ENCODE assay signal across 1 cellular context in the genomic region with DNA sequence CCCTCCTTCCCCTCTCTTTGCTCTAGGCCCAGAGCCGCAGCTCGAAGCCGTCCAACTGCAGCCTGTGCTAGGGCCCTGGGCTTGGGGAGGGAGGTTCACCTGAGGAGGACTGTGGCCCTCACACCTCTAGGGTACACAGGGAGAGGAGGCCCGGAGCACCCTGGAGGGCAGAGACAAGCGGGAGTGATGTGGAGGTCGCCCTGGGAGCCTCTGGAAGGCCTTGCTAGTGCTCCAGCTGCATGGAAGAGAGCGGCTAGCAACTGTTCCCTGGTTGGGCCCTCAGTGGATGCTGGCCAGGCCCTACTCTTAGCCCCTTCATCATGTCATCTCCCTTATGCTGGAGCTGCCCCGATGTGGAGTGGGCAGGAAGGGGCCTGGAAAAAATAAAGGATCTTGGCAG.
A peak's percentile ranks its signal among the peaks of the same experiment; 100 is the strongest.
TF ChIP-seq lines count a peak whose summit lies in the region.

No MANE protein-coding gene starts in this region.

TF ChIP-seq in HepG2, 621 proteins besides CTCF, POLR2A, EP300 and RAD21 (continues in another document):
- TF ChIP-seq, protein P1, sequence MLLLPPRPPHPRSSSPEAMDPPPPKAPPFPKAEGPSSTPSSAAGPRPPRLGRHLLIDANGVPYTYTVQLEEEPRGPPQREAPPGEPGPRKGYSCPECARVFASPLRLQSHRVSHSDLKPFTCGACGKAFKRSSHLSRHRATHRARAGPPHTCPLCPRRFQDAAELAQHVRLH (CRISPR knock-in tag; IDR thresholded peaks at IDR 0.05; ENCODE audit: borderline replicate concordance, low read depth), result no peak
- TF ChIP-seq ZNF737 (CRISPR knock-in tag; IDR thresholded peaks at IDR 0.05; ENCODE audit: borderline replicate concordance) (peak; percentile 26; the same call in 1 of the 2 replicates), NFKB2 (CRISPR knock-in tag; IDR thresholded peaks at IDR 0.05; ENCODE audit: borderline replicate concordance) (peak; percentile 38; the same call in 1 of the 2 replicates), ZNF17 (CRISPR knock-in tag; IDR thresholded peaks at IDR 0.05) (0 out of 2 replicates have a peak, but pooled peaks have one; percentile 41), ZFP62 (CRISPR knock-in tag; IDR thresholded peaks at IDR 0.05) (no peak), AGO2 (optimal IDR thresholded peaks at IDR 0.05; ENCODE audit: low read depth, low read length) (peak; percentile 56), ZNF225 (CRISPR knock-in tag; IDR thresholded peaks at IDR 0.05) (0 out of 2 replicates have a peak, but pooled peaks have one; percentile 74), KLF15 (CRISPR knock-in tag; IDR thresholded peaks at IDR 0.05; ENCODE audit: borderline replicate concordance) (no peak), PAXIP1 (CRISPR knock-in tag; conservative IDR thresholded peaks at IDR 0.05) (no peak), SOX6 (IDR thresholded peaks at IDR 0.05) (no peak), SOX6 (CRISPR knock-in tag; IDR thresholded peaks at IDR 0.05) (no peak), ZNF775 (CRISPR knock-in tag; IDR thresholded peaks at IDR 0.05; ENCODE audit: borderline replicate concordance) (no peak), ZNF263 (CRISPR knock-in tag; IDR thresholded peaks at IDR 0.05) (peak; percentile 79), NCOA5 (CRISPR knock-in tag; IDR thresholded peaks at IDR 0.05) (no peak), ZNF782 (CRISPR knock-in tag; IDR thresholded peaks at IDR 0.05; ENCODE audit: borderline replicate concordance) (no peak), ZNF292 (CRISPR knock-in tag; IDR thresholded peaks at IDR 0.05; ENCODE audit: borderline replicate concordance, low read depth) (no peak), ZNF234 (CRISPR knock-in tag; conservative IDR thresholded peaks at IDR 0.05) (no peak), ZSCAN21 (CRISPR knock-in tag; IDR thresholded peaks at IDR 0.05; ENCODE audit: borderline replicate concordance) (peak; percentile 2; the same call in 1 of the 2 replicates), ZBTB38 (CRISPR knock-in tag; IDR thresholded peaks at IDR 0.05) (peak; percentile 52; the same call in 1 of the 2 replicates), HOXA9 (CRISPR knock-in tag; IDR thresholded peaks at IDR 0.05; ENCODE audit: borderline replicate concordance) (peak; percentile 50; the same call in 1 of the 2 replicates), ZFY (CRISPR knock-in tag; IDR thresholded peaks at IDR 0.05) (peak; percentile 36; the same call in 1 of the 2 replicates), SNAPC2 (CRISPR knock-in tag; IDR thresholded peaks at IDR 0.05) (no peak), MTF2 (CRISPR knock-in tag; IDR thresholded peaks at IDR 0.05; ENCODE audit: borderline replicate concordance) (no peak), ZNF777 (CRISPR knock-in tag; IDR thresholded peaks at IDR 0.05) (no peak), RBFOX2 (IDR thresholded peaks at IDR 0.05; ENCODE audit: low read depth, low read length) (peak; percentile 44; the same call in 1 of the 2 replicates), SCMH1 (CRISPR knock-in tag; IDR thresholded peaks at IDR 0.05; ENCODE audit: borderline replicate concordance) (no peak), ZNF468 (CRISPR knock-in tag; IDR thresholded peaks at IDR 0.05) (no peak), RBM22 (optimal IDR thresholded peaks at IDR 0.05; ENCODE audit: low read length) (peak; percentile 32), TP53 (CRISPR knock-in tag; conservative IDR thresholded peaks at IDR 0.05) (no peak), SETDB1 (CRISPR knock-in tag; IDR thresholded peaks at IDR 0.05; ENCODE audit: borderline replicate concordance) (0 out of 2 replicates have a peak, but pooled peaks have one; percentile 50), ZNF720 (CRISPR knock-in tag; IDR thresholded peaks at IDR 0.05) (no peak), MAFG (CRISPR knock-in tag; IDR thresholded peaks at IDR 0.05) (no peak)
- TF ChIP-seq, protein P2, sequence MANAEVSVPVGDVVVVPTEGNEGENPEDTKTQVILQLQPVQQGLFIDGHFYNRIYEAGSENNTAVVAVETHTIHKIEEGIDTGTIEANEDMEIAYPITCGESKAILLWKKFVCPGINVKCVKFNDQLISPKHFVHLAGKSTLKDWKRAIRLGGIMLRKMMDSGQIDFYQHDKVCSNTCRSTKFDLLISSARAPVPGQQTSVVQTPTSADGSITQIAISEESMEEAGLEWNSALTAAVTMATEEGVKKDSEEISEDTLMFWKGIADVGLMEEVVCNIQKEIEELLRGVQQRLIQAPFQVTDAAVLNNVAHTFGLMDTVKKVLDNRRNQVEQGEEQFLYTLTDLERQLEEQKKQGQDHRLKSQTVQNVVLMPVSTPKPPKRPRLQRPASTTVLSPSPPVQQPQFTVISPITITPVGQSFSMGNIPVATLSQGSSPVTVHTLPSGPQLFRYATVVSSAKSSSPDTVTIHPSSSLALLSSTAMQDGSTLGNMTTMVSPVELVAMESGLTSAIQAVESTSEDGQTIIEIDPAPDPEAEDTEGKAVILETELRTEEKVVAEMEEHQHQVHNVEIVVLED (CRISPR knock-in tag; IDR thresholded peaks at IDR 0.05; ENCODE audit: borderline replicate concordance), result no peak
- TF ChIP-seq, protein P3, sequence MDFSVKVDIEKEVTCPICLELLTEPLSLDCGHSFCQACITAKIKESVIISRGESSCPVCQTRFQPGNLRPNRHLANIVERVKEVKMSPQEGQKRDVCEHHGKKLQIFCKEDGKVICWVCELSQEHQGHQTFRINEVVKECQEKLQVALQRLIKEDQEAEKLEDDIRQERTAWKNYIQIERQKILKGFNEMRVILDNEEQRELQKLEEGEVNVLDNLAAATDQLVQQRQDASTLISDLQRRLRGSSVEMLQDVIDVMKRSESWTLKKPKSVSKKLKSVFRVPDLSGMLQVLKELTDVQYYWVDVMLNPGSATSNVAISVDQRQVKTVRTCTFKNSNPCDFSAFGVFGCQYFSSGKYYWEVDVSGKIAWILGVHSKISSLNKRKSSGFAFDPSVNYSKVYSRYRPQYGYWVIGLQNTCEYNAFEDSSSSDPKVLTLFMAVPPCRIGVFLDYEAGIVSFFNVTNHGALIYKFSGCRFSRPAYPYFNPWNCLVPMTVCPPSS (IDR thresholded peaks at IDR 0.05), result no peak
- TF ChIP-seq, protein P4, sequence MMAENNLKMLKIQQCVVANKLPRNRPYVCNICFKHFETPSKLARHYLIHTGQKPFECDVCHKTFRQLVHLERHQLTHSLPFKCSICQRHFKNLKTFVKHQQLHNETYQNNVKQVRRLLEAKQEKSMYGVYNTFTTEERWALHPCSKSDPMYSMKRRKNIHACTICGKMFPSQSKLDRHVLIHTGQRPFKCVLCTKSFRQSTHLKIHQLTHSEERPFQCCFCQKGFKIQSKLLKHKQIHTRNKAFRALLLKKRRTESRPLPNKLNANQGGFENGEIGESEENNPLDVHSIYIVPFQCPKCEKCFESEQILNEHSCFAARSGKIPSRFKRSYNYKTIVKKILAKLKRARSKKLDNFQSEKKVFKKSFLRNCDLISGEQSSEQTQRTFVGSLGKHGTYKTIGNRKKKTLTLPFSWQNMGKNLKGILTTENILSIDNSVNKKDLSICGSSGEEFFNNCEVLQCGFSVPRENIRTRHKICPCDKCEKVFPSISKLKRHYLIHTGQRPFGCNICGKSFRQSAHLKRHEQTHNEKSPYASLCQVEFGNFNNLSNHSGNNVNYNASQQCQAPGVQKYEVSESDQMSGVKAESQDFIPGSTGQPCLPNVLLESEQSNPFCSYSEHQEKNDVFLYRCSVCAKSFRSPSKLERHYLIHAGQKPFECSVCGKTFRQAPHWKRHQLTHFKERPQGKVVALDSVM (CRISPR knock-in tag; IDR thresholded peaks at IDR 0.05), result peak; percentile 22; the same call in 1 of the 2 replicates
- TF ChIP-seq, protein P5, sequence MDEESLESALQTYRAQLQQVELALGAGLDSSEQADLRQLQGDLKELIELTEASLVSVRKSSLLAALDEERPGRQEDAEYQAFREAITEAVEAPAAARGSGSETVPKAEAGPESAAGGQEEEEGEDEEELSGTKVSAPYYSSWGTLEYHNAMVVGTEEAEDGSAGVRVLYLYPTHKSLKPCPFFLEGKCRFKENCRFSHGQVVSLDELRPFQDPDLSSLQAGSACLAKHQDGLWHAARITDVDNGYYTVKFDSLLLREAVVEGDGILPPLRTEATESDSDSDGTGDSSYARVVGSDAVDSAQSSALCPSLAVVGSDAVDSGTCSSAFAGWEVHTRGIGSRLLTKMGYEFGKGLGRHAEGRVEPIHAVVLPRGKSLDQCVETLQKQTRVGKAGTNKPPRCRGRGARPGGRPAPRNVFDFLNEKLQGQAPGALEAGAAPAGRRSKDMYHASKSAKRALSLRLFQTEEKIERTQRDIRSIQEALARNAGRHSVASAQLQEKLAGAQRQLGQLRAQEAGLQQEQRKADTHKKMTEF (CRISPR knock-in tag; IDR thresholded peaks at IDR 0.05), result no peak
- TF ChIP-seq, protein P6, sequence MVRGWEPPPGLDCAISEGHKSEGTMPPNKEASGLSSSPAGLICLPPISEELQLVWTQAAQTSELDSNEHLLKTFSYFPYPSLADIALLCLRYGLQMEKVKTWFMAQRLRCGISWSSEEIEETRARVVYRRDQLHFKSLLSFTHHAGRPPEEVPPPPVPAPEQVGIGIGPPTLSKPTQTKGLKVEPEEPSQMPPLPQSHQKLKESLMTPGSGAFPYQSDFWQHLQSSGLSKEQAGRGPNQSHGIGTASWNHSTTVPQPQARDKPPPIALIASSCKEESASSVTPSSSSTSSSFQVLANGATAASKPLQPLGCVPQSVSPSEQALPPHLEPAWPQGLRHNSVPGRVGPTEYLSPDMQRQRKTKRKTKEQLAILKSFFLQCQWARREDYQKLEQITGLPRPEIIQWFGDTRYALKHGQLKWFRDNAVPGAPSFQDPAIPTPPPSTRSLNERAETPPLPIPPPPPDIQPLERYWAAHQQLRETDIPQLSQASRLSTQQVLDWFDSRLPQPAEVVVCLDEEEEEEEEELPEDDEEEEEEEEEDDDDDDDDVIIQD (CRISPR knock-in tag; IDR thresholded peaks at IDR 0.05; ENCODE audit: low read depth), result no peak
- TF ChIP-seq, protein P7, sequence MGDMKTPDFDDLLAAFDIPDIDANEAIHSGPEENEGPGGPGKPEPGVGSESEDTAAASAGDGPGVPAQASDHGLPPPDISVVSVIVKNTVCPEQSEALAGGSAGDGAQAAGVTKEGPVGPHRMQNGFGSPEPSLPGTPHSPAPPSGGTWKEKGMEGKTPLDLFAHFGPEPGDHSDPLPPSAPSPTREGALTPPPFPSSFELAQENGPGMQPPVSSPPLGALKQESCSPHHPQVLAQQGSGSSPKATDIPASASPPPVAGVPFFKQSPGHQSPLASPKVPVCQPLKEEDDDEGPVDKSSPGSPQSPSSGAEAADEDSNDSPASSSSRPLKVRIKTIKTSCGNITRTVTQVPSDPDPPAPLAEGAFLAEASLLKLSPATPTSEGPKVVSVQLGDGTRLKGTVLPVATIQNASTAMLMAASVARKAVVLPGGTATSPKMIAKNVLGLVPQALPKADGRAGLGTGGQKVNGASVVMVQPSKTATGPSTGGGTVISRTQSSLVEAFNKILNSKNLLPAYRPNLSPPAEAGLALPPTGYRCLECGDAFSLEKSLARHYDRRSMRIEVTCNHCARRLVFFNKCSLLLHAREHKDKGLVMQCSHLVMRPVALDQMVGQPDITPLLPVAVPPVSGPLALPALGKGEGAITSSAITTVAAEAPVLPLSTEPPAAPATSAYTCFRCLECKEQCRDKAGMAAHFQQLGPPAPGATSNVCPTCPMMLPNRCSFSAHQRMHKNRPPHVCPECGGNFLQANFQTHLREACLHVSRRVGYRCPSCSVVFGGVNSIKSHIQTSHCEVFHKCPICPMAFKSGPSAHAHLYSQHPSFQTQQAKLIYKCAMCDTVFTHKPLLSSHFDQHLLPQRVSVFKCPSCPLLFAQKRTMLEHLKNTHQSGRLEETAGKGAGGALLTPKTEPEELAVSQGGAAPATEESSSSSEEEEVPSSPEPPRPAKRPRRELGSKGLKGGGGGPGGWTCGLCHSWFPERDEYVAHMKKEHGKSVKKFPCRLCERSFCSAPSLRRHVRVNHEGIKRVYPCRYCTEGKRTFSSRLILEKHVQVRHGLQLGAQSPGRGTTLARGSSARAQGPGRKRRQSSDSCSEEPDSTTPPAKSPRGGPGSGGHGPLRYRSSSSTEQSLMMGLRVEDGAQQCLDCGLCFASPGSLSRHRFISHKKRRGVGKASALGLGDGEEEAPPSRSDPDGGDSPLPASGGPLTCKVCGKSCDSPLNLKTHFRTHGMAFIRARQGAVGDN (CRISPR knock-in tag; IDR thresholded peaks at IDR 0.05), result peak; percentile 66
- TF ChIP-seq, protein P8, sequence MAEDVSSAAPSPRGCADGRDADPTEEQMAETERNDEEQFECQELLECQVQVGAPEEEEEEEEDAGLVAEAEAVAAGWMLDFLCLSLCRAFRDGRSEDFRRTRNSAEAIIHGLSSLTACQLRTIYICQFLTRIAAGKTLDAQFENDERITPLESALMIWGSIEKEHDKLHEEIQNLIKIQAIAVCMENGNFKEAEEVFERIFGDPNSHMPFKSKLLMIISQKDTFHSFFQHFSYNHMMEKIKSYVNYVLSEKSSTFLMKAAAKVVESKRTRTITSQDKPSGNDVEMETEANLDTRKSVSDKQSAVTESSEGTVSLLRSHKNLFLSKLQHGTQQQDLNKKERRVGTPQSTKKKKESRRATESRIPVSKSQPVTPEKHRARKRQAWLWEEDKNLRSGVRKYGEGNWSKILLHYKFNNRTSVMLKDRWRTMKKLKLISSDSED (CRISPR knock-in tag; IDR thresholded peaks at IDR 0.05), result no peak
- TF ChIP-seq, protein P9, sequence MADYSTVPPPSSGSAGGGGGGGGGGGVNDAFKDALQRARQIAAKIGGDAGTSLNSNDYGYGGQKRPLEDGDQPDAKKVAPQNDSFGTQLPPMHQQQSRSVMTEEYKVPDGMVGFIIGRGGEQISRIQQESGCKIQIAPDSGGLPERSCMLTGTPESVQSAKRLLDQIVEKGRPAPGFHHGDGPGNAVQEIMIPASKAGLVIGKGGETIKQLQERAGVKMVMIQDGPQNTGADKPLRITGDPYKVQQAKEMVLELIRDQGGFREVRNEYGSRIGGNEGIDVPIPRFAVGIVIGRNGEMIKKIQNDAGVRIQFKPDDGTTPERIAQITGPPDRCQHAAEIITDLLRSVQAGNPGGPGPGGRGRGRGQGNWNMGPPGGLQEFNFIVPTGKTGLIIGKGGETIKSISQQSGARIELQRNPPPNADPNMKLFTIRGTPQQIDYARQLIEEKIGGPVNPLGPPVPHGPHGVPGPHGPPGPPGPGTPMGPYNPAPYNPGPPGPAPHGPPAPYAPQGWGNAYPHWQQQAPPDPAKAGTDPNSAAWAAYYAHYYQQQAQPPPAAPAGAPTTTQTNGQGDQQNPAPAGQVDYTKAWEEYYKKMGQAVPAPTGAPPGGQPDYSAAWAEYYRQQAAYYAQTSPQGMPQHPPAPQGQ (CRISPR knock-in tag; IDR thresholded peaks at IDR 0.05; ENCODE audit: borderline replicate concordance), result 0 out of 2 replicates have a peak, but pooled peaks have one; percentile 29
